In the genomic region with DNA sequence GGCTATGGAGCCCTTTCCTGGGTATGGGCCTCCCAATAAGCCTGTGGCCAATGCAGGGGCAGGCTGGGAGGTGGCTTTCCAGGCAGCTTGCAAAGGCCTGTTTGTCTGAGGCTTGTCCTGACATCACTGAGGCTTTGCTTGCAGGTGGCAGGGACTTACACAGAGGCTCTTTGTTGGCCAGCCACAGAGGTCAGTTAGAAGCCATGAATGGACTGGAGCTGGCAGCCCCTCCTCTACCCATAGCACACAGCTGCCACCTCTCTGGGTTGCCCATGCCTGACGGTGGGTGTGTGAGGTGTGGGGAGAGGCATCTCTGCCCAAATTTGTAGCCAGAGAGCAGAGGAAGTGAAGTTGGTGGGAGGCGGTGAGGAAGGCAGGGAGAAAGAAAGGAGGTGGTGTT, we compare ENCODE assay signal across 2 cellular contexts.
TF ChIP-seq lines count a peak whose summit lies in the region.

No MANE protein-coding gene starts in this region.

TF ChIP-seq in IMR-90, 13 proteins besides CTCF, POLR2A, EP300 and RAD21:
- TF ChIP-seq MXI1 (IDR thresholded peaks at IDR 0.05; ENCODE audit: borderline replicate concordance, low read depth, low read length) (no peak), RFX5 (IDR thresholded peaks at IDR 0.05; ENCODE audit: low read depth, low read length) (no peak), MAFK (IDR thresholded peaks at IDR 0.05; ENCODE audit: low read depth, low read length) (no peak), RCOR1 (IDR thresholded peaks at IDR 0.05; ENCODE audit: insufficient replicate concordance, low read length) (no peak), SMC3 (IDR thresholded peaks at IDR 0.05; ENCODE audit: low read depth, low read length) (no peak), MAZ (IDR thresholded peaks at IDR 0.05; ENCODE audit: borderline replicate concordance, low read depth, low read length) (no peak), FOS (IDR thresholded peaks at IDR 0.05; ENCODE audit: low read depth, low read length) (no peak), CHD1 (IDR thresholded peaks at IDR 0.05; ENCODE audit: low read depth, low read length) (no peak), NFE2L2 (IDR thresholded peaks at IDR 0.05; ENCODE audit: low read depth, low read length) (no peak), CEBPB (IDR thresholded peaks at IDR 0.05; ENCODE audit: low read depth, low read length) (no peak), BHLHE40 (IDR thresholded peaks at IDR 0.05; ENCODE audit: low read depth, low read length) (no peak)
- TF ChIP-seq, protein P1, sequence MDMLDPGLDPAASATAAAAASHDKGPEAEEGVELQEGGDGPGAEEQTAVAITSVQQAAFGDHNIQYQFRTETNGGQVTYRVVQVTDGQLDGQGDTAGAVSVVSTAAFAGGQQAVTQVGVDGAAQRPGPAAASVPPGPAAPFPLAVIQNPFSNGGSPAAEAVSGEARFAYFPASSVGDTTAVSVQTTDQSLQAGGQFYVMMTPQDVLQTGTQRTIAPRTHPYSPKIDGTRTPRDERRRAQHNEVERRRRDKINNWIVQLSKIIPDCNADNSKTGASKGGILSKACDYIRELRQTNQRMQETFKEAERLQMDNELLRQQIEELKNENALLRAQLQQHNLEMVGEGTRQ (IDR thresholded peaks at IDR 0.05; ENCODE audit: low read depth, low read length): no peak
- TF ChIP-seq, protein P2, sequence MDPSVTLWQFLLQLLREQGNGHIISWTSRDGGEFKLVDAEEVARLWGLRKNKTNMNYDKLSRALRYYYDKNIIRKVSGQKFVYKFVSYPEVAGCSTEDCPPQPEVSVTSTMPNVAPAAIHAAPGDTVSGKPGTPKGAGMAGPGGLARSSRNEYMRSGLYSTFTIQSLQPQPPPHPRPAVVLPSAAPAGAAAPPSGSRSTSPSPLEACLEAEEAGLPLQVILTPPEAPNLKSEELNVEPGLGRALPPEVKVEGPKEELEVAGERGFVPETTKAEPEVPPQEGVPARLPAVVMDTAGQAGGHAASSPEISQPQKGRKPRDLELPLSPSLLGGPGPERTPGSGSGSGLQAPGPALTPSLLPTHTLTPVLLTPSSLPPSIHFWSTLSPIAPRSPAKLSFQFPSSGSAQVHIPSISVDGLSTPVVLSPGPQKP (IDR thresholded peaks at IDR 0.05; ENCODE audit: borderline replicate concordance, low read depth, low read length): no peak

TF ChIP-seq in K562, 482 proteins besides CTCF, POLR2A, EP300 and RAD21:
- TF ChIP-seq FUS (optimal IDR thresholded peaks at IDR 0.05; ENCODE audit: low read depth, low read length): no peak
- TF ChIP-seq, protein P3, sequence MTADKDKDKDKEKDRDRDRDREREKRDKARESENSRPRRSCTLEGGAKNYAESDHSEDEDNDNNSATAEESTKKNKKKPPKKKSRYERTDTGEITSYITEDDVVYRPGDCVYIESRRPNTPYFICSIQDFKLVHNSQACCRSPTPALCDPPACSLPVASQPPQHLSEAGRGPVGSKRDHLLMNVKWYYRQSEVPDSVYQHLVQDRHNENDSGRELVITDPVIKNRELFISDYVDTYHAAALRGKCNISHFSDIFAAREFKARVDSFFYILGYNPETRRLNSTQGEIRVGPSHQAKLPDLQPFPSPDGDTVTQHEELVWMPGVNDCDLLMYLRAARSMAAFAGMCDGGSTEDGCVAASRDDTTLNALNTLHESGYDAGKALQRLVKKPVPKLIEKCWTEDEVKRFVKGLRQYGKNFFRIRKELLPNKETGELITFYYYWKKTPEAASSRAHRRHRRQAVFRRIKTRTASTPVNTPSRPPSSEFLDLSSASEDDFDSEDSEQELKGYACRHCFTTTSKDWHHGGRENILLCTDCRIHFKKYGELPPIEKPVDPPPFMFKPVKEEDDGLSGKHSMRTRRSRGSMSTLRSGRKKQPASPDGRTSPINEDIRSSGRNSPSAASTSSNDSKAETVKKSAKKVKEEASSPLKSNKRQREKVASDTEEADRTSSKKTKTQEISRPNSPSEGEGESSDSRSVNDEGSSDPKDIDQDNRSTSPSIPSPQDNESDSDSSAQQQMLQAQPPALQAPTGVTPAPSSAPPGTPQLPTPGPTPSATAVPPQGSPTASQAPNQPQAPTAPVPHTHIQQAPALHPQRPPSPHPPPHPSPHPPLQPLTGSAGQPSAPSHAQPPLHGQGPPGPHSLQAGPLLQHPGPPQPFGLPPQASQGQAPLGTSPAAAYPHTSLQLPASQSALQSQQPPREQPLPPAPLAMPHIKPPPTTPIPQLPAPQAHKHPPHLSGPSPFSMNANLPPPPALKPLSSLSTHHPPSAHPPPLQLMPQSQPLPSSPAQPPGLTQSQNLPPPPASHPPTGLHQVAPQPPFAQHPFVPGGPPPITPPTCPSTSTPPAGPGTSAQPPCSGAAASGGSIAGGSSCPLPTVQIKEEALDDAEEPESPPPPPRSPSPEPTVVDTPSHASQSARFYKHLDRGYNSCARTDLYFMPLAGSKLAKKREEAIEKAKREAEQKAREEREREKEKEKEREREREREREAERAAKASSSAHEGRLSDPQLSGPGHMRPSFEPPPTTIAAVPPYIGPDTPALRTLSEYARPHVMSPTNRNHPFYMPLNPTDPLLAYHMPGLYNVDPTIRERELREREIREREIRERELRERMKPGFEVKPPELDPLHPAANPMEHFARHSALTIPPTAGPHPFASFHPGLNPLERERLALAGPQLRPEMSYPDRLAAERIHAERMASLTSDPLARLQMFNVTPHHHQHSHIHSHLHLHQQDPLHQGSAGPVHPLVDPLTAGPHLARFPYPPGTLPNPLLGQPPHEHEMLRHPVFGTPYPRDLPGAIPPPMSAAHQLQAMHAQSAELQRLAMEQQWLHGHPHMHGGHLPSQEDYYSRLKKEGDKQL (CRISPR knock-in tag; IDR thresholded peaks at IDR 0.05; ENCODE audit: borderline replicate concordance): no peak
- TF ChIP-seq FOXM1 (IDR thresholded peaks at IDR 0.05; ENCODE audit: low read depth): no peak
- TF ChIP-seq FOXM1 (CRISPR knock-in tag; IDR thresholded peaks at IDR 0.05; ENCODE audit: low read depth): no peak
- no peak for TF ChIP-seq PHF21A (IDR thresholded peaks at IDR 0.05; ENCODE audit: borderline replicate concordance, low read depth)
- TF ChIP-seq CSDE1 (IDR thresholded peaks at IDR 0.05): no peak
- no peak for TF ChIP-seq MEIS2 (IDR thresholded peaks at IDR 0.05; ENCODE audit: partially characterized antibody)
- peak; percentile 15; the same call in 1 of the 2 replicates for TF ChIP-seq SPI1 (IDR thresholded peaks at IDR 0.05; ENCODE audit: borderline replicate concordance, low read depth, low read length)
- TF ChIP-seq NFE2L1 (tag; IDR thresholded peaks at IDR 0.05; ENCODE audit: borderline replicate concordance, low read depth): no peak
